ENCODE assay signal across 30 cellular contexts in the genomic region with DNA sequence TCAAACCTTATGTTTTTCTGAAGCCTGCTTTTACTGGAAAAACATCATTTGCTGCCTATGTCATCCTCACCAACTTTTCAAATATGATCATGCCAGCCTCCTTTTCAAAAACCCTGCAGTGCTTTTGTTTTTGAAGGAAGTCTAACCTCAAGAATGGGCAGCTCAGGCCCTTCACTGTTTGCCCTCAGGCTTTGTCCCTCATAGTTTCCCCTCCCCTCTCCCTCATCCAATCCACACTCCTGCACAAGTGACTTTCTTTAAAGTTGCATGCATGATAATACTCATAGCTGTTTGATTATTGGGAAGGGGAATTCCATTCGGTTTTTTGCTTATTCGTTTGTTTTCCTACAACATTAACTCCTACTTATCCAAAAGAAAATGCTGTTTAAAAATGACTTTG.
DNase-seq lines count a peak whose midpoint lies in the region; ATAC-seq and TF ChIP-seq lines count a peak whose summit lies in the region.
"Had no signal": no experiment of that assay in that cellular context is flagged by ENCODE, and none has a peak within 500 bp of the region (broad histone marks: within the 10 kb centered on the region; RNA-seq: fewer than 3 reads in every experiment).

No MANE protein-coding gene starts in this region.

- DNase-seq in ELF-1 (ENCODE audit: low read depth, low spot score) = peak; percentile 81
- DNase-seq in WTC11 (ENCODE audit: low spot score) = peak; percentile 25
- peak; percentile 28 for DNase-seq in iPS-NIHi11 (ENCODE audit: low spot score)
- no peak for DNase-seq in activated gamma-delta T cell treated with Interleukin-2 at 50 U/mL for 16 hours
- no peak for DNase-seq in dorsolateral prefrontal cortex
- DNase-seq in lower lobe of right lung = no peak
- DNase-seq: activated CD4-positive, alpha-beta T cell treated with anti-CD3 and anti-CD28 coated beads, Interleukin-2, amount 10 ng/mL, durations not matched to agents 24 days and 14 days; activated CD8-positive, alpha-beta memory T cell treated with anti-CD3 and anti-CD28 coated beads for 24 hours; activated T-cell treated with anti-CD3 and anti-CD28 coated beads for 4 hours; CD8-positive, alpha-beta memory T cell; DMS 273 treated with DMSO at 0.1 percent for 48 hours; gastrocnemius medialis; KBM-7; NCI-H1930; NCI-H526 treated with DMSO at 0.1 percent for 48 hours; retina; SIG-M5; stimulated activated naive B cell treated with anti-CD40 and anti-IgM and Interleukin-4, amounts not matched to agents 10 μg/mL and 1 μg/mL and 100 μg/mL, for 72 hours; T-helper 9 cell; upper lobe of right lung; WERI-Rb-1 had no signal

- H3K4me3 Mint-ChIP-seq in WTC11 = peak overlapping the region; percentile 52
- H3K4me3 Mint-ChIP-seq: activated CD4-positive, alpha-beta T cell treated with anti-CD3 and anti-CD28 coated beads, Interleukin-2, amount 10 ng/mL, durations not matched to agents 24 days and 14 days; activated naive CD4-positive, alpha-beta T cell treated with anti-CD3 and anti-CD28 coated beads, Interleukin-2, amount 50 U/mL, for 24 hours; CD8-positive, alpha-beta memory T cell; memory B cell; neural crest cell; stimulated activated naive B cell treated with anti-CD40 and anti-IgM and Interleukin-4, amounts not matched to agents 10 μg/mL and 1 μg/mL and 100 μg/mL, for 72 hours had no signal

- H3K36me3 Mint-ChIP-seq in WTC11 = peaks cover 4% of the 10 kb centered on the region; the same call in 1 of the 2 replicates
- H3K36me3 Mint-ChIP-seq: activated naive CD4-positive, alpha-beta T cell treated with anti-CD3 and anti-CD28 coated beads, Interleukin-2, amount 50 U/mL, for 24 hours; CD8-positive, alpha-beta memory T cell; memory B cell; stimulated activated naive B cell treated with anti-CD40 and anti-IgM and Interleukin-4, amounts not matched to agents 10 μg/mL and 1 μg/mL and 100 μg/mL, for 72 hours had no signal

- peaks cover 62% of the 10 kb centered on the region for H3K4me1 Mint-ChIP-seq in WTC11
- H3K4me1 Mint-ChIP-seq: activated CD4-positive, alpha-beta T cell treated with anti-CD3 and anti-CD28 coated beads, Interleukin-2, amount 10 ng/mL, durations not matched to agents 24 days and 14 days; activated naive CD4-positive, alpha-beta T cell treated with anti-CD3 and anti-CD28 coated beads, Interleukin-2, amount 50 U/mL, for 24 hours; CD8-positive, alpha-beta memory T cell; memory B cell; stimulated activated naive B cell treated with anti-CD40 and anti-IgM and Interleukin-4, amounts not matched to agents 10 μg/mL and 1 μg/mL and 100 μg/mL, for 72 hours had no signal

- H3K9me3 ChIP-seq in HUES48 (ENCODE audit: control insufficient read depth, insufficient read depth, low read length) (no peaks in the 10 kb centered on the region), lower lobe of right lung (no peaks in the 10 kb centered on the region)
- H3K9me3 ChIP-seq: gastrocnemius medialis, suprapubic skin, upper lobe of right lung had no signal

- no peaks in the 10 kb centered on the region for H3K27me3 Mint-ChIP-seq in WTC11 (ENCODE audit: low read depth)
- H3K27me3 Mint-ChIP-seq: activated CD4-positive, alpha-beta T cell treated with anti-CD3 and anti-CD28 coated beads, Interleukin-2, amount 10 ng/mL, durations not matched to agents 24 days and 14 days; activated naive CD4-positive, alpha-beta T cell treated with anti-CD3 and anti-CD28 coated beads, Interleukin-2, amount 50 U/mL, for 24 hours; CD8-positive, alpha-beta memory T cell; memory B cell; stimulated activated naive B cell treated with anti-CD40 and anti-IgM and Interleukin-4, amounts not matched to agents 10 μg/mL and 1 μg/mL and 100 μg/mL, for 72 hours had no signal

- H3K27ac ChIP-seq in HUES48 (ENCODE audit: low read depth, low read length) = peak overlapping the region; percentile 93
- H3K27ac ChIP-seq in dorsolateral prefrontal cortex = no peak overlapping the region
- no peak overlapping the region for H3K27ac ChIP-seq in lower lobe of right lung
- H3K27ac ChIP-seq: gastrocnemius medialis, parathyroid adenoma, suprapubic skin, upper lobe of right lung, WERI-Rb-1 had no signal

- no peaks in the 10 kb centered on the region for H3K27me3 ChIP-seq in HUES48 (ENCODE audit: control insufficient read depth, insufficient read depth, low read length)
- H3K27me3 ChIP-seq in dorsolateral prefrontal cortex = no peaks in the 10 kb centered on the region
- no peaks in the 10 kb centered on the region for H3K27me3 ChIP-seq in lower lobe of right lung (ENCODE audit: low read depth)
- H3K27me3 ChIP-seq: gastrocnemius medialis, suprapubic skin, upper lobe of right lung had no signal

- H3K4me1 ChIP-seq in HUES48 (ENCODE audit: control insufficient read depth, insufficient read depth, low read length) (peaks cover 57% of the 10 kb centered on the region), lower lobe of right lung (no peaks in the 10 kb centered on the region)
- H3K4me1 ChIP-seq: gastrocnemius medialis, parathyroid adenoma, suprapubic skin, upper lobe of right lung had no signal

- peak; percentile 93 for ATAC-seq in WTC11
- no peak for ATAC-seq in HG03280 (IDR thresholded peaks at IDR 0.05; ENCODE audit: unreplicated experiment)
- no peak for ATAC-seq in lower lobe of right lung
- ATAC-seq: gastrocnemius medialis; left lobe of liver; stimulated activated naive B cell treated with anti-CD40 and anti-IgM and Interleukin-4, amounts not matched to agents 10 μg/mL and 1 μg/mL and 100 μg/mL, for 72 hours; upper lobe of right lung had no signal

- peak overlapping the region; percentile 91 for H3K27ac Mint-ChIP-seq in WTC11
- H3K27ac Mint-ChIP-seq: activated CD4-positive, alpha-beta T cell treated with anti-CD3 and anti-CD28 coated beads, Interleukin-2, amount 10 ng/mL, durations not matched to agents 24 days and 14 days; activated naive CD4-positive, alpha-beta T cell treated with anti-CD3 and anti-CD28 coated beads, Interleukin-2, amount 50 U/mL, for 24 hours; activated T-helper 2 cell treated with anti-CD3 and anti-CD28 coated beads, Interferon-gamma antibody, Interleukin-2, Interleukin-4, amounts not matched to agents 10 μg/mL and 5 μg/mL and 100 μg/mL, durations not matched to agents 14 hours and 24 hours and 36 hours; CD8-positive, alpha-beta memory T cell; memory B cell; stimulated activated naive B cell treated with anti-CD40 and anti-IgM and Interleukin-4, amounts not matched to agents 10 μg/mL and 1 μg/mL and 100 μg/mL, for 72 hours had no signal

- H3K4me3 ChIP-seq in HUES48 (ENCODE audit: low read depth, low read length) = peak overlapping the region; percentile 50
- H3K4me3 ChIP-seq in dorsolateral prefrontal cortex = no peak overlapping the region
- H3K4me3 ChIP-seq in lower lobe of right lung = no peak overlapping the region
- H3K4me3 ChIP-seq: gastrocnemius medialis, suprapubic skin, upper lobe of right lung had no signal

- no peak for TF ChIP-seq CTCF in WTC11 (IDR thresholded peaks at IDR 0.05)
- TF ChIP-seq CTCF in dorsolateral prefrontal cortex (IDR thresholded peaks at IDR 0.05 in 54 of 56, conservative IDR thresholded peaks at IDR 0.05 in 2 of 56; ENCODE audit: low read depth in 1 of 56, partially characterized antibody in 56 of 56) = no peak
- TF ChIP-seq CTCF in lower lobe of right lung (IDR thresholded peaks at IDR 0.05) = no peak

- CTCF ChIA-PET in WTC11 (lab: Charles Lee) = interaction anchor here (0.6 to 1.3 kb wide), 3 partner anchors 23 to 46 kb away, joined by 3 read pairs; no protein-coding TSS in a partner anchor

- H3K36me3 ChIP-seq in HUES48 (ENCODE audit: control insufficient read depth, insufficient read depth, low read length) (no peaks in the 10 kb centered on the region), lower lobe of right lung (no peaks in the 10 kb centered on the region)
- H3K36me3 ChIP-seq: gastrocnemius medialis, suprapubic skin, upper lobe of right lung, WERI-Rb-1 had no signal

- POLR2A ChIA-PET in WTC11 (lab: Charles Lee) = interaction anchor here (0.6 to 2.6 kb wide), 3 partner anchors 38 to 379 kb away, joined by 3 to 12 read pairs (median 4); no protein-coding TSS in a partner anchor

- H3K9me3 Mint-ChIP-seq in WTC11 = 0 out of 2 replicates have a peak, but pooled peaks cover 5% of the 10 kb centered on the region
- H3K9me3 Mint-ChIP-seq: activated CD4-positive, alpha-beta T cell treated with anti-CD3 and anti-CD28 coated beads, Interleukin-2, amount 10 ng/mL, durations not matched to agents 24 days and 14 days; activated naive CD4-positive, alpha-beta T cell treated with anti-CD3 and anti-CD28 coated beads, Interleukin-2, amount 50 U/mL, for 24 hours; activated T-helper 2 cell treated with anti-CD3 and anti-CD28 coated beads, Interferon-gamma antibody, Interleukin-2, Interleukin-4, amounts not matched to agents 10 μg/mL and 5 μg/mL and 100 μg/mL, durations not matched to agents 14 hours and 24 hours and 36 hours; neural crest cell; stimulated activated naive B cell treated with anti-CD40 and anti-IgM and Interleukin-4, amounts not matched to agents 10 μg/mL and 1 μg/mL and 100 μg/mL, for 72 hours had no signal

- 0 out of 2 replicates have a peak overlapping the region, but pooled peaks have one; percentile 10 for H3K9ac ChIP-seq in HUES48 (ENCODE audit: low read depth, low read length)
- H3K9ac ChIP-seq: parathyroid adenoma had no signal

- intact Hi-C loops in dorsolateral prefrontal cortex (cut with DNase I) = no loop called here
- intact Hi-C loops in lower lobe of right lung (cut with DNase I) = no loop called here

TF ChIP-seq in WTC11, 78 proteins besides CTCF, POLR2A, EP300 and RAD21:
- TF ChIP-seq TEAD1 (CRISPR knock-in tag; IDR thresholded peaks at IDR 0.05) (peak; percentile 76; the same call in 1 of the 2 replicates), ZNF317 (CRISPR knock-in tag; IDR thresholded peaks at IDR 0.05; ENCODE audit: borderline replicate concordance, low read depth) (no peak)

Comparison
In these comparisons a context has a peak if more than half of its experiments do, and no peak if none do; other contexts are left out.
1. DNase-seq: peak in ELF-1 (single experiment), WTC11 (single experiment) and iPS-NIHi11 (single experiment); none in activated gamma-delta T cell treated with Interleukin-2 at 50 U/mL for 16 hours (single experiment), dorsolateral prefrontal cortex (0 of 10) and lower lobe of right lung (single experiment).